In genomic region chr14:50061664-50062437, GRCh38 we compare ENCODE assay signal across 1 cellular context.
TF ChIP-seq lines count a peak whose summit lies in the region.

No MANE protein-coding gene starts in this region.

TF ChIP-seq in K562, 482 proteins besides CTCF, POLR2A, EP300 and RAD21 (continued from another document and continues in another):
- TF ChIP-seq VEZF1 (CRISPR knock-in tag; IDR thresholded peaks at IDR 0.05) (0 out of 2 replicates have a peak, but pooled peaks have one; percentile 3), FOXO4 (CRISPR knock-in tag; IDR thresholded peaks at IDR 0.05) (no peak), ZNF395 (CRISPR knock-in tag; IDR thresholded peaks at IDR 0.05) (peak; percentile 67), RCOR1 (IDR thresholded peaks at IDR 0.05; ENCODE audit: borderline replicate concordance in 1 of 2, low read depth in 2 of 2, low read length in 2 of 2) (peak; percentile 25 to 95; a peak in 2 of 4 replicates), GABPA (tag; conservative IDR thresholded peaks at IDR 0.05; ENCODE audit: low read depth) (peak; percentile 20), MECOM (CRISPR knock-in tag; IDR thresholded peaks at IDR 0.05) (no peak), EGR1 (conservative IDR thresholded peaks at IDR 0.05) (no peak), NR2C2 (CRISPR knock-in tag; IDR thresholded peaks at IDR 0.05) (0 out of 2 replicates have a peak, but pooled peaks have one; percentile 35), NR2C2 (tag; IDR thresholded peaks at IDR 0.05) (peak; percentile 66; the same call in 1 of the 2 replicates), RBBP5 (IDR thresholded peaks at IDR 0.05; ENCODE audit: borderline replicate concordance, insufficient read depth, low read length, poor library complexity, severe bottlenecking) (no peak), LEF1 (IDR thresholded peaks at IDR 0.05) (peak; percentile 15; the same call in 1 of the 2 replicates), DDX20 (tag; IDR thresholded peaks at IDR 0.05; ENCODE audit: low read depth) (no peak), FIP1L1 (IDR thresholded peaks at IDR 0.05; ENCODE audit: low read depth, low read length, poor library complexity, severe bottlenecking) (no peak), CBX8 (IDR thresholded peaks at IDR 0.05; ENCODE audit: borderline replicate concordance, extremely low read depth, low read depth, low read length, poor library complexity, severe bottlenecking) (no peak), SPI1 (IDR thresholded peaks at IDR 0.05; ENCODE audit: borderline replicate concordance, low read depth, low read length) (peak; percentile 94), E2F1 (CRISPR knock-in tag; IDR thresholded peaks at IDR 0.05) (no peak), CXXC5 (CRISPR knock-in tag; IDR thresholded peaks at IDR 0.05) (peak; percentile 6; the same call in 1 of the 2 replicates), TFAP4 (CRISPR knock-in tag; IDR thresholded peaks at IDR 0.05; ENCODE audit: borderline replicate concordance) (peak; percentile 84), CLOCK (CRISPR knock-in tag; IDR thresholded peaks at IDR 0.05; ENCODE audit: borderline replicate concordance) (no peak), NR2C1 (IDR thresholded peaks at IDR 0.05) (no peak; the same call in 1 of the 2 replicates), NR2C1 (tag; IDR thresholded peaks at IDR 0.05) (peak; percentile 52; the same call in 1 of the 2 replicates), HDAC1 (IDR thresholded peaks at IDR 0.05) (peak in 1 of 2 experiments; percentile 72; a peak in 2 of 4 replicates), ELK1 (CRISPR knock-in tag; IDR thresholded peaks at IDR 0.05) (no peak), CREM (IDR thresholded peaks at IDR 0.05; ENCODE audit: low read depth) (peak; percentile 28; the same call in 1 of the 2 replicates), FOXK2 (conservative IDR thresholded peaks at IDR 0.05 in 1 of 2, IDR thresholded peaks at IDR 0.05 in 1 of 2; ENCODE audit: low read depth in 2 of 2) (no peak), RNF2 (IDR thresholded peaks at IDR 0.05) (peak; percentile 56; the same call in 1 of the 2 replicates), PKNOX1 (IDR thresholded peaks at IDR 0.05) (peak; percentile 28; the same call in 1 of the 2 replicates), JUND (IDR thresholded peaks at IDR 0.05; ENCODE audit: borderline replicate concordance, low read depth, low read length) (peak; percentile 37; the same call in 1 of the 2 replicates), JUND (tag; IDR thresholded peaks at IDR 0.05; ENCODE audit: borderline replicate concordance, low read depth, low read length) (peak; percentile 15; the same call in 1 of the 3 replicates), RBFOX2 (IDR thresholded peaks at IDR 0.05; ENCODE audit: low read depth, low read length) (peak; percentile 75), ETV5 (CRISPR knock-in tag; IDR thresholded peaks at IDR 0.05; ENCODE audit: low read depth) (peak; percentile 78), KDM1A (IDR thresholded peaks at IDR 0.05) (peak; percentile 92 to 94), PBX2 (CRISPR knock-in tag; IDR thresholded peaks at IDR 0.05; ENCODE audit: low read depth) (no peak), PBX2 (tag; conservative IDR thresholded peaks at IDR 0.05; ENCODE audit: low read depth) (no peak), MYNN (IDR thresholded peaks at IDR 0.05) (peak; percentile 29; the same call in 1 of the 2 replicates), MYNN (CRISPR knock-in tag; IDR thresholded peaks at IDR 0.05) (no peak), PREB (CRISPR knock-in tag; IDR thresholded peaks at IDR 0.05) (no peak), DACH1 (IDR thresholded peaks at IDR 0.05; ENCODE audit: partially characterized antibody) (peak; percentile 16), ELF1 (tag; IDR thresholded peaks at IDR 0.05) (peak; percentile 76), C11orf30 (IDR thresholded peaks at IDR 0.05; ENCODE audit: low read depth) (no peak), TFAM (CRISPR knock-in tag; conservative IDR thresholded peaks at IDR 0.05) (no peak)
